In genomic region chr5:20353481-20353880, GRCh38 we compare ENCODE assay signal across 20 cellular contexts.
A peak's percentile ranks its signal among the peaks of the same experiment; 100 is the strongest.
DNase-seq lines count a peak whose midpoint lies in the region; ATAC-seq lines count a peak whose summit lies in the region.
"Had no signal": no experiment of that assay in that cellular context is flagged by ENCODE, and none has a peak within 500 bp of the region (broad histone marks: within the 10 kb centered on the region; RNA-seq: fewer than 3 reads in every experiment).

No MANE protein-coding gene starts in this region.

- DNase-seq in Daoy (ENCODE audit: low read depth) (peak; percentile 13), HT-29 (ENCODE audit: low spot score) (peak; percentile 47), SK-N-DZ (ENCODE audit: low spot score) (peak; percentile 45), islet precursor cell (peak; percentile 69), 8988T (no peak), HuH-7 (ENCODE audit: low spot score) (no peak)
- DNase-seq: DMS 273 treated with DMSO at 0.1 percent for 48 hours; DND-41; GDM1; GM23248; NCI-H1417 treated with DMSO at 0.1 percent for 48 hours; NCI-H1930; NCI-H2171; NCI-H526 treated with DMSO at 0.1 percent for 48 hours; NK-92 treated with Interleukin-12 subunit alpha and Interleukin-12 subunit beta, amount 100 ng/mL, for 24 hours; OCI-M1 had no signal

- ATAC-seq in HG03439 (IDR thresholded peaks at IDR 0.05; ENCODE audit: unreplicated experiment), result no peak
- ATAC-seq in GM19351 (IDR thresholded peaks at IDR 0.05; ENCODE audit: unreplicated experiment), result no peak
- ATAC-seq: HCT116, HepG2 had no signal

Comparison
In these comparisons a context has a peak if more than half of its experiments do, and no peak if none do; other contexts are left out.
1. DNase-seq: peak in Daoy (single experiment), HT-29 (single experiment), SK-N-DZ (single experiment) and islet precursor cell (single experiment); none in 8988T (single experiment) and HuH-7 (single experiment).